10 cellular contexts compared by ENCODE assay signal in genomic region chr4:163681208-163681821, GRCh38.
DNase-seq lines count a peak whose midpoint lies in the region; ATAC-seq, FAIRE-seq and TF ChIP-seq lines count a peak whose summit lies in the region.
"Had no signal": no experiment of that assay in that cellular context is flagged by ENCODE, and none has a peak within 500 bp of the region (broad histone marks: within the 10 kb centered on the region; RNA-seq: fewer than 3 reads in every experiment).

No MANE protein-coding gene starts in this region.

- H3K9me3 Mint-ChIP-seq in activated CD8-positive, alpha-beta T cell treated with anti-CD3 and anti-CD28 coated beads for 36 hours: no peaks in the 10 kb centered on the region

- CTCF ChIA-PET in activated CD8-positive, alpha-beta T cell treated with anti-CD3 and anti-CD28 coated beads for 36 hours (lab: Charles Lee): interaction anchor here (0.6 to 21.5 kb wide), 12 partner anchors 8 to 140 kb away, joined by 3 to 250 read pairs (median 3); no protein-coding TSS in a partner anchor
- CTCF ChIA-PET in HepG2 (lab: Yijun Ruan, JAX; ENCODE audit: low intra/inter-chr PET ratio, low total read pairs): interaction anchor here (1.1 to 2.3 kb wide), 3 partner anchors 127 to 197 kb away, joined by 3 to 9 read pairs (median 4); no protein-coding TSS in a partner anchor

- H3K36me3 ChIP-seq in HepG2 (replicated peaks in 1 of 2; ENCODE audit: control insufficient read depth in 1 of 2, insufficient read depth in 2 of 2, low read length in 2 of 2): no peaks in the 10 kb centered on the region
- H3K36me3 ChIP-seq: SJSA1 had no signal

- DNase-seq in AG09319 (ENCODE audit: extremely low read depth, low read depth) (no peak), ELR (ENCODE audit: low read depth) (peak; percentile 41), H54 (ENCODE audit: insufficient read length, low spot score) (no peak), LNCaP clone FGC (ENCODE audit: low read depth) (peak; percentile 7), HepG2 (ENCODE audit: low spot score) (peak; percentile 35), GM19238 (ENCODE audit: insufficient read length, low spot score) (no peak), putamen (ENCODE audit: low spot score) (no peak)
- DNase-seq in activated CD8-positive, alpha-beta T cell treated with anti-CD3 and anti-CD28 coated beads for 36 hours: peak; percentile 24

- 0% methylated on average over 2 of the region's 2 CpGs for WGBS in HepG2 (ENCODE audit: low lambda C conversion rate)

- no peak overlapping the region for H3K27ac Mint-ChIP-seq in activated CD8-positive, alpha-beta T cell treated with anti-CD3 and anti-CD28 coated beads for 36 hours

- peak; percentile 45 for ATAC-seq in activated CD8-positive, alpha-beta T cell treated with anti-CD3 and anti-CD28 coated beads for 36 hours
- ATAC-seq in HepG2: peak; percentile 87

- POLR2A ChIA-PET in activated CD8-positive, alpha-beta T cell treated with anti-CD3 and anti-CD28 coated beads for 36 hours (lab: Charles Lee): no interaction called here
- POLR2A ChIA-PET in HepG2 (lab: Yijun Ruan, JAX): no interaction called here

- H2AFZ ChIP-seq in HepG2 (ENCODE audit: low read length): no peak overlapping the region

- intact Hi-C loops in activated CD8-positive, alpha-beta T cell treated with anti-CD3 and anti-CD28 coated beads for 36 hours (cut with micrococcal nuclease): loop anchor here (1.0 to 5.0 kb wide), 3 partner anchors 126 to 199 kb away; no protein-coding TSS in a partner anchor
- intact Hi-C loops in HepG2 (cut with micrococcal nuclease; ENCODE audit: unreplicated experiment): loop anchor here (1.0 to 10.0 kb wide), 5 partner anchors 126 to 1053 kb away; no protein-coding TSS in a partner anchor

- H4K20me1 ChIP-seq in HepG2 (ENCODE audit: insufficient read depth, low read length): no peaks in the 10 kb centered on the region

- no peaks in the 10 kb centered on the region for H3K79me2 ChIP-seq in HepG2 (ENCODE audit: insufficient read depth, low read length)

- TF ChIP-seq POLR2A in H54 (IDR thresholded peaks at IDR 0.05; ENCODE audit: low read depth, low read length) (no peak), HepG2 (IDR thresholded peaks at IDR 0.05; ENCODE audit: insufficient read depth in 1 of 2, low read depth in 2 of 2, low read length in 2 of 2) (no peak)

- H3K9ac ChIP-seq in HepG2 (ENCODE audit: insufficient read depth, low read depth, low read length): no peak overlapping the region

- TF ChIP-seq CTCF in AG09319 (IDR thresholded peaks at IDR 0.05; ENCODE audit: low read depth, low read length) (peak; percentile 25), LNCaP clone FGC (IDR thresholded peaks at IDR 0.05; ENCODE audit: control insufficient read depth, extremely low read depth, insufficient read depth) (peak; percentile 70), HepG2 (CRISPR knock-in tag; IDR thresholded peaks at IDR 0.05) (peak; percentile 67)
- TF ChIP-seq CTCF in activated CD8-positive, alpha-beta T cell treated with anti-CD3 and anti-CD28 coated beads for 36 hours (IDR thresholded peaks at IDR 0.05): peak; percentile 75

- in situ Hi-C loops in HepG2 (cut with HindIII; ENCODE audit: extremely low pct_ligation_motif_present, low pct_unique_long_range_greater_than_20kb): loop anchor here (25.0 kb wide), 1 partner anchor 331 kb away; no protein-coding TSS in a partner anchor

- no peaks in the 10 kb centered on the region for H3K4me1 ChIP-seq in HepG2 (ENCODE audit: insufficient read depth, low read length)
- H3K4me1 ChIP-seq: SJSA1 had no signal

- H3K36me3 Mint-ChIP-seq in activated CD8-positive, alpha-beta T cell treated with anti-CD3 and anti-CD28 coated beads for 36 hours (ENCODE audit: low read depth): no peaks in the 10 kb centered on the region

- H3K27me3 Mint-ChIP-seq in activated CD8-positive, alpha-beta T cell treated with anti-CD3 and anti-CD28 coated beads for 36 hours: peaks cover 3% of the 10 kb centered on the region

- no peak overlapping the region for H3K4me2 ChIP-seq in HepG2 (ENCODE audit: low read depth, low read length)

- TF ChIP-seq EP300 in HepG2 (IDR thresholded peaks at IDR 0.05; ENCODE audit: low read depth in 2 of 2, low read length in 2 of 2) (no peak), HepG2 (CRISPR knock-in tag; IDR thresholded peaks at IDR 0.05; ENCODE audit: borderline replicate concordance) (no peak)

- no peak overlapping the region for H3K4me3 ChIP-seq in LNCaP clone FGC (ENCODE audit: low read depth, low read length)
- H3K4me3 ChIP-seq in HepG2 (replicated peaks in 1 of 3; ENCODE audit: insufficient read depth in 1 of 3, low read depth in 2 of 3, low read length in 3 of 3): no peak overlapping the region
- H3K4me3 ChIP-seq: SJSA1, skin epidermis had no signal

- H3K9me3 ChIP-seq in HepG2 (ENCODE audit: low read length): no peaks in the 10 kb centered on the region
- H3K9me3 ChIP-seq: SJSA1 had no signal

- no peaks in the 10 kb centered on the region for H3K4me1 Mint-ChIP-seq in activated CD8-positive, alpha-beta T cell treated with anti-CD3 and anti-CD28 coated beads for 36 hours (ENCODE audit: low read depth)

- H3K4me3 Mint-ChIP-seq in activated CD8-positive, alpha-beta T cell treated with anti-CD3 and anti-CD28 coated beads for 36 hours: no peak overlapping the region

- no TSS peak for BruUV-seq in HepG2 (replicated peaks; lab: Mats Ljungman, UMichigan)

- no peaks in the 10 kb centered on the region for H3K27me3 ChIP-seq in HepG2 (ENCODE audit: control insufficient read depth in 1 of 2, insufficient read depth in 2 of 2, low read length in 2 of 2)
- H3K27me3 ChIP-seq: SJSA1 had no signal

- H3K27ac ChIP-seq in HepG2 (ENCODE audit: extremely low read length, insufficient read depth, low read length): no peak overlapping the region
- H3K27ac ChIP-seq: SJSA1, skin epidermis had no signal

- FAIRE-seq in H54 (lab: Jason Lieb, UNC): peak; percentile 27
- FAIRE-seq in HepG2 (lab: Jason Lieb, UNC): peak; percentile 76

- TF ChIP-seq RAD21 in HepG2 (CRISPR knock-in tag; IDR thresholded peaks at IDR 0.05): no peak

TF ChIP-seq in HepG2, 621 proteins besides CTCF, POLR2A, EP300 and RAD21:
- TF ChIP-seq SMARCE1 (IDR thresholded peaks at IDR 0.05; ENCODE audit: borderline replicate concordance) (no peak), RBFOX2 (IDR thresholded peaks at IDR 0.05; ENCODE audit: low read depth, low read length) (no peak), ZNF24 (IDR thresholded peaks at IDR 0.05) (no peak), PCBP1 (IDR thresholded peaks at IDR 0.05; ENCODE audit: borderline replicate concordance, low read depth, low read length) (no peak), STAG1 (CRISPR knock-in tag; IDR thresholded peaks at IDR 0.05) (peak; percentile 61), SMC3 (IDR thresholded peaks at IDR 0.05; ENCODE audit: low read length) (peak; percentile 47; the same call in 1 of the 2 replicates)

Comparison
In these comparisons a context has a peak if more than half of its experiments do, and no peak if none do; other contexts are left out.
1. DNase-seq: peak in ELR (single experiment), LNCaP clone FGC (single experiment), activated CD8-positive, alpha-beta T cell treated with anti-CD3 and anti-CD28 coated beads for 36 hours (single experiment) and HepG2 (single experiment); none in AG09319 (single experiment), H54 (single experiment), GM19238 (single experiment) and putamen (single experiment).
2. CTCF ChIP-seq: peak in every context shown above with its lines; median percentile 75 in activated CD8-positive, alpha-beta T cell treated with anti-CD3 and anti-CD28 coated beads for 36 hours; 70 in LNCaP clone FGC; 67 in HepG2; 25 in AG09319.